23 cellular contexts compared by ENCODE assay signal in genomic region chr5:2375796-2376195, GRCh38.
"Had no signal": no experiment of that assay in that cellular context is flagged by ENCODE, and none has a peak within 500 bp of the region (broad histone marks: within the 10 kb centered on the region; RNA-seq: fewer than 3 reads in every experiment).

No MANE protein-coding gene starts in this region.

- H3K4me3 ChIP-seq: body of pancreas, cardiac muscle cell, left lung, pancreas, psoas muscle, thyroid gland had no signal

- H3K27ac ChIP-seq: body of pancreas, cardiac muscle cell, left lung, neutrophil, pancreas, psoas muscle, thyroid gland, VCaP had no signal

- H3K9me3 ChIP-seq: body of pancreas, neutrophil, pancreas, psoas muscle, thyroid gland had no signal

- H3K4me3 Mint-ChIP-seq: activated CD4-positive, alpha-beta T cell treated with anti-CD3 and anti-CD28 coated beads, Interleukin-2, amount 10 ng/mL, durations not matched to agents 7 days and 5 days; activated CD8-positive, alpha-beta T cell treated with anti-CD3 and anti-CD28 coated beads for 36 hours; activated naive CD4-positive, alpha-beta T cell treated with anti-CD3 and anti-CD28 coated beads, Interleukin-2, amount 50 U/mL, for 24 hours; mesothelial cell of epicardium; naive thymus-derived CD8-positive, alpha-beta T cell; stimulated activated naive CD8-positive, alpha-beta T cell treated with anti-CD3 and anti-CD28 coated beads, Interleukin-15, Interleukin-2, amounts not matched to agents 100 ng/mL and 50 ng/mL, for 24 hours had no signal

- H3K27me3 ChIP-seq: body of pancreas, cardiac muscle cell, left lung, neutrophil, pancreas, thyroid gland had no signal

- H3K36me3 ChIP-seq: cardiac muscle cell, left lung, neutrophil, pancreas, thyroid gland had no signal

- H3K27me3 Mint-ChIP-seq: activated CD4-positive, alpha-beta T cell treated with anti-CD3 and anti-CD28 coated beads, Interleukin-2, amount 10 ng/mL, durations not matched to agents 7 days and 5 days; activated CD8-positive, alpha-beta T cell treated with anti-CD3 and anti-CD28 coated beads for 36 hours; activated naive CD4-positive, alpha-beta T cell treated with anti-CD3 and anti-CD28 coated beads, Interleukin-2, amount 50 U/mL, for 24 hours; stimulated activated naive CD8-positive, alpha-beta T cell treated with anti-CD3 and anti-CD28 coated beads, Interleukin-15, Interleukin-2, amounts not matched to agents 100 ng/mL and 50 ng/mL, for 24 hours had no signal

- DNase-seq: activated CD4-positive, alpha-beta T cell treated with anti-CD3 and anti-CD28 coated beads, Interleukin-2, amount 10 ng/mL, durations not matched to agents 7 days and 5 days; activated CD4-positive, CD25-positive, alpha-beta regulatory T cell treated with anti-CD3 and anti-CD28 coated beads, Interleukin-2, amount 50 U/mL, for 72 hours; activated CD8-positive, alpha-beta T cell treated with anti-CD3 and anti-CD28 coated beads for 36 hours; activated gamma-delta T cell treated with Interleukin-2 at 50 U/mL for 16 hours; activated T-cell treated with anti-CD3 and anti-CD28 coated beads, Interleukin-2, amount 50 U/mL, for 1 hour; anterior cingulate cortex; body of pancreas; effector CD4-positive, alpha-beta T cell; kidney; left lung; naive thymus-derived CD8-positive, alpha-beta T cell; pancreas; psoas muscle; right cardiac atrium; stimulated activated CD4-positive, alpha-beta T cell treated with anti-CD3 and anti-CD28 coated beads, Interleukin-12 subunit alpha, Interleukin-12 subunit beta, amount 100 ng/mL, for 4 hours; substantia nigra; thyroid gland had no signal

- H3K4me1 Mint-ChIP-seq: activated CD4-positive, alpha-beta T cell treated with anti-CD3 and anti-CD28 coated beads, Interleukin-2, amount 10 ng/mL, durations not matched to agents 7 days and 5 days; activated naive CD4-positive, alpha-beta T cell treated with anti-CD3 and anti-CD28 coated beads, Interleukin-2, amount 50 U/mL, for 24 hours; mesothelial cell of epicardium; naive thymus-derived CD8-positive, alpha-beta T cell had no signal

- H3K27ac Mint-ChIP-seq: activated CD4-positive, alpha-beta T cell treated with anti-CD3 and anti-CD28 coated beads, Interleukin-2, amount 10 ng/mL, durations not matched to agents 7 days and 5 days; activated CD8-positive, alpha-beta T cell treated with anti-CD3 and anti-CD28 coated beads for 36 hours; activated naive CD4-positive, alpha-beta T cell treated with anti-CD3 and anti-CD28 coated beads, Interleukin-2, amount 50 U/mL, for 24 hours; mesothelial cell of epicardium; naive thymus-derived CD8-positive, alpha-beta T cell; stimulated activated naive CD8-positive, alpha-beta T cell treated with anti-CD3 and anti-CD28 coated beads, Interleukin-15, Interleukin-2, amounts not matched to agents 100 ng/mL and 50 ng/mL, for 24 hours had no signal

- H3K4me1 ChIP-seq: body of pancreas, left lung, pancreas, psoas muscle, thyroid gland had no signal

- H3K36me3 Mint-ChIP-seq: activated naive CD4-positive, alpha-beta T cell treated with anti-CD3 and anti-CD28 coated beads, Interleukin-2, amount 50 U/mL, for 24 hours; mesothelial cell of epicardium; naive thymus-derived CD8-positive, alpha-beta T cell had no signal

- H3K9me3 Mint-ChIP-seq: activated CD8-positive, alpha-beta T cell treated with anti-CD3 and anti-CD28 coated beads for 36 hours; activated naive CD4-positive, alpha-beta T cell treated with anti-CD3 and anti-CD28 coated beads, Interleukin-2, amount 50 U/mL, for 24 hours had no signal
